Comparison of ENCODE assay signal across 1 cellular context in the genomic region with DNA sequence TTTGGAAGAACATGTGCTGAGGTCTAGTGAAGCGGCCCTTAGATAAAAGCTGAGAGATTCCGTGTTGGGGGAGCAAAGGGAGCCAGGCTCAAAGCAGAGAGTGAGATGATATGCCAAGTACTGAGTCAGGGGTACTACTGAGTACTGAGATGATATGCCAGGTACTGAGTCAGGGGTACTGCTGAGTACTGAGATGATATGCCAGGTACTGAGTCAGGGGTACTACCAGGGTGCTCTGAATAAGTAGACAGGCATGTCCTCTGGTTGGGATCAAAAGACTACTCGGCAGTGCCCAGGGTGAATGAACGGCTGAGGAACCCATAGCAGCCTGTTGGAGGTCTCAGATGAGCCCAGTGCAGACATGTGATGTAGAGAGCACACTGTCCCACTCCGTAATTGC.
TF ChIP-seq lines count a peak whose summit lies in the region.

No MANE protein-coding gene starts in this region.

TF ChIP-seq in HCT116, 20 proteins besides CTCF, POLR2A, EP300 and RAD21 (continued from another document):
- TF ChIP-seq ZBTB33 (IDR thresholded peaks at IDR 0.05; ENCODE audit: extremely low read depth, insufficient replicate concordance, low read length) (no peak), ZNF274 (IDR thresholded peaks at IDR 0.05; ENCODE audit: low read depth, low read length) (no peak), CBX3 (IDR thresholded peaks at IDR 0.05; ENCODE audit: low read depth) (no peak), TCF7L2 (IDR thresholded peaks at IDR 0.05; ENCODE audit: borderline replicate concordance, extremely low read depth, insufficient read depth, insufficient read length) (no peak)
TF ChIP-seq in HCT116: peak in this region for 0.
